9 cellular contexts compared by ENCODE assay signal in the genomic region with DNA sequence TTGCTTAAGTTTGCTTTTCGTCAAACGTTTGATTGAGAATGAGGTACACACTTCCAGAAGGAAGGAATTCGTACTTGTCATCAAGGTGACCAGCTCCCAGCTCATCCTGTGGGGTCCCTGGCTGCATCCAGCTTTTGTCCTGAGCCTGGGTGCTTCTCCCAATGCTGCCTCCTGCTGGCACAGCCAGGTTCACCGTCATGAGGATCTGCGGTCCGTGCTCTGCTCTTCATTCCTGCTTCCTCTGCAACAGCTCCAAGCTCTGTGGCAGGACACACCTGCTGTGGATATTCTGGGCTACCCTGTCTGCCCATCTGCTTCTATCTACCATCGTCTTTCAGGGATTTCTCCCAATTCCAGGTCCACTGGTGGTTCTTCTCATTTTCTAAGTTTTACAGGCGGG. TPM values are rescaled to one million over a fixed set of nuclear protein-coding genes. Genes with fewer than 3 reads are reported as not detected.
DNase-seq lines count a peak whose midpoint lies in the region; ATAC-seq and TF ChIP-seq lines count a peak whose summit lies in the region.
"Had no signal": no experiment of that assay in that cellular context is flagged by ENCODE, and none has a peak within 500 bp of the region (broad histone marks: within the 10 kb centered on the region; RNA-seq: fewer than 3 reads in every experiment).

No MANE protein-coding gene starts in this region.

- peaks cover 8% of the 10 kb centered on the region for H3K9me3 Mint-ChIP-seq in activated CD4-positive, alpha-beta memory T cell treated with anti-CD3 and anti-CD28 coated beads for 36 hours
- no peaks in the 10 kb centered on the region for H3K9me3 Mint-ChIP-seq in activated CD4-positive, alpha-beta memory T cell treated with anti-CD3 and anti-CD28 coated beads, Interleukin-2, amount 10 ng/mL, durations not matched to agents 7 days and 5 days
- H3K9me3 Mint-ChIP-seq in neural progenitor cell, result peaks cover 8% of the 10 kb centered on the region

- H3K27me3 Mint-ChIP-seq in activated CD4-positive, alpha-beta memory T cell treated with anti-CD3 and anti-CD28 coated beads for 36 hours, result peaks cover 27% of the 10 kb centered on the region
- H3K27me3 Mint-ChIP-seq in activated CD4-positive, alpha-beta memory T cell treated with anti-CD3 and anti-CD28 coated beads, Interleukin-2, amount 10 ng/mL, durations not matched to agents 7 days and 5 days, result peaks cover 11% of the 10 kb centered on the region
- H3K27me3 Mint-ChIP-seq in neural progenitor cell (ENCODE audit: insufficient read depth, low read depth), result peaks cover 2% of the 10 kb centered on the region

- H2AFZ ChIP-seq in Karpas-422 (ENCODE audit: low read length), result no peak overlapping the region
- H2AFZ ChIP-seq in neural progenitor cell (replicated peaks), result no peak overlapping the region

- H4K20me1 ChIP-seq in Karpas-422 (ENCODE audit: insufficient read depth, low read depth, low read length) (no peaks in the 10 kb centered on the region), neural progenitor cell (ENCODE audit: low read depth) (no peaks in the 10 kb centered on the region)

- H3K36me3 ChIP-seq in Karpas-422 (ENCODE audit: insufficient read depth, low read length), result no peaks in the 10 kb centered on the region
- H3K36me3 ChIP-seq in neural progenitor cell, result no peaks in the 10 kb centered on the region
- H3K36me3 ChIP-seq: suprapubic skin had no signal

- no peak overlapping the region for H3K4me3 Mint-ChIP-seq in activated CD4-positive, alpha-beta memory T cell treated with anti-CD3 and anti-CD28 coated beads for 36 hours
- H3K4me3 Mint-ChIP-seq in activated CD4-positive, alpha-beta memory T cell treated with anti-CD3 and anti-CD28 coated beads, Interleukin-2, amount 10 ng/mL, durations not matched to agents 7 days and 5 days, result no peak overlapping the region
- no peak overlapping the region for H3K4me3 Mint-ChIP-seq in neural progenitor cell

- H3K4me2 ChIP-seq in Karpas-422 (ENCODE audit: low read depth, low read length, poor library complexity, severe bottlenecking) (no peak overlapping the region), neural progenitor cell (no peak overlapping the region)

- H3K79me2 ChIP-seq in Karpas-422 (ENCODE audit: low read length) (no peaks in the 10 kb centered on the region), neural progenitor cell (ENCODE audit: low read depth) (no peaks in the 10 kb centered on the region)

- peak; percentile 53 for TF ChIP-seq CTCF in neural progenitor cell (IDR thresholded peaks at IDR 0.05)

- POLR2A ChIA-PET in activated CD4-positive, alpha-beta memory T cell treated with anti-CD3 and anti-CD28 coated beads for 36 hours (lab: Charles Lee), result no interaction called here
- POLR2A ChIA-PET in activated CD4-positive, alpha-beta memory T cell treated with anti-CD3 and anti-CD28 coated beads, Interleukin-2, amount 10 ng/mL, durations not matched to agents 7 days and 5 days (lab: Charles Lee), result no interaction called here

- no peaks in the 10 kb centered on the region for H3K4me1 Mint-ChIP-seq in activated CD4-positive, alpha-beta memory T cell treated with anti-CD3 and anti-CD28 coated beads for 36 hours (ENCODE audit: low read depth)
- H3K4me1 Mint-ChIP-seq in activated CD4-positive, alpha-beta memory T cell treated with anti-CD3 and anti-CD28 coated beads, Interleukin-2, amount 10 ng/mL, durations not matched to agents 7 days and 5 days, result no peaks in the 10 kb centered on the region
- no peaks in the 10 kb centered on the region for H3K4me1 Mint-ChIP-seq in neural progenitor cell

- no peak overlapping the region for H3K9ac ChIP-seq in Karpas-422 (ENCODE audit: low read length)
- H3K9ac ChIP-seq in neural progenitor cell, result no peak overlapping the region

- H3K36me3 Mint-ChIP-seq in activated CD4-positive, alpha-beta memory T cell treated with anti-CD3 and anti-CD28 coated beads for 36 hours, result no peaks in the 10 kb centered on the region
- no peaks in the 10 kb centered on the region for H3K36me3 Mint-ChIP-seq in activated CD4-positive, alpha-beta memory T cell treated with anti-CD3 and anti-CD28 coated beads, Interleukin-2, amount 10 ng/mL, durations not matched to agents 7 days and 5 days (ENCODE audit: low read depth)
- no peaks in the 10 kb centered on the region for H3K36me3 Mint-ChIP-seq in neural progenitor cell

- H3K9me3 ChIP-seq in Karpas-422 (ENCODE audit: low read length), result no peaks in the 10 kb centered on the region
- H3K9me3 ChIP-seq in neural progenitor cell (ENCODE audit: low read depth), result no peaks in the 10 kb centered on the region

- H3F3A ChIP-seq in neural progenitor cell (ENCODE audit: low read depth), result no peaks in the 10 kb centered on the region

- no peaks in the 10 kb centered on the region for H3K9me2 ChIP-seq in Karpas-422 (replicated peaks; ENCODE audit: insufficient read depth, low read length)

- CTCF ChIA-PET in activated CD4-positive, alpha-beta memory T cell treated with anti-CD3 and anti-CD28 coated beads for 36 hours (lab: Charles Lee), result interaction anchor here (0.8 to 1.5 kb wide), 2 partner anchors 142 to 395 kb away, joined by 3 read pairs; no protein-coding TSS in a partner anchor
- CTCF ChIA-PET in activated CD4-positive, alpha-beta memory T cell treated with anti-CD3 and anti-CD28 coated beads, Interleukin-2, amount 10 ng/mL, durations not matched to agents 7 days and 5 days (lab: Charles Lee), result no interaction called here

- H3K27me3 ChIP-seq in Karpas-422 (ENCODE audit: low read length) (no peaks in the 10 kb centered on the region), neural progenitor cell (peaks cover 63% of the 10 kb centered on the region)

- no peaks in the 10 kb centered on the region for H3K4me1 ChIP-seq in Karpas-422 (ENCODE audit: low read length)
- no peaks in the 10 kb centered on the region for H3K4me1 ChIP-seq in neural progenitor cell
- H3K4me1 ChIP-seq: suprapubic skin had no signal

- DNase-seq in activated CD4-positive, alpha-beta memory T cell treated with anti-CD3 and anti-CD28 coated beads for 36 hours, result peak; percentile 35
- DNase-seq in activated CD4-positive, alpha-beta memory T cell treated with anti-CD3 and anti-CD28 coated beads, Interleukin-2, amount 10 ng/mL, durations not matched to agents 7 days and 5 days, result no peak
- peak; percentile 59 for DNase-seq in Karpas-422
- DNase-seq in dermis blood vessel endothelial cell, result peak; percentile 74
- peak; percentile 53 for DNase-seq in neural progenitor cell (ENCODE audit: low spot score)
- no peak for DNase-seq in 8988T
- no peak for DNase-seq in stimulated activated CD4-positive, alpha-beta T cell treated with anti-CD3 and anti-CD28 coated beads, Interleukin-4, amount 100 ng/mL, for 24 hours

- H3K27ac ChIP-seq in Karpas-422 (ENCODE audit: low read length) (no peak overlapping the region), neural progenitor cell (no peak overlapping the region)
- H3K27ac ChIP-seq: suprapubic skin had no signal

- no peak for ATAC-seq in HG03159 (IDR thresholded peaks at IDR 0.05; ENCODE audit: unreplicated experiment)

- H3K4me3 ChIP-seq in Karpas-422 (ENCODE audit: low read length) (no peak overlapping the region), neural progenitor cell (no peak overlapping the region)
- H3K4me3 ChIP-seq: suprapubic skin had no signal

- no peak overlapping the region for H3K27ac Mint-ChIP-seq in activated CD4-positive, alpha-beta memory T cell treated with anti-CD3 and anti-CD28 coated beads for 36 hours
- no peak overlapping the region for H3K27ac Mint-ChIP-seq in activated CD4-positive, alpha-beta memory T cell treated with anti-CD3 and anti-CD28 coated beads, Interleukin-2, amount 10 ng/mL, durations not matched to agents 7 days and 5 days
- H3K27ac Mint-ChIP-seq in neural progenitor cell, result no peak overlapping the region

- intact Hi-C loops in activated CD4-positive, alpha-beta memory T cell treated with anti-CD3 and anti-CD28 coated beads for 36 hours (cut with micrococcal nuclease), result no loop called here

RNA-seq across cellular contexts. Expression of gene UBE2QL1, which starts 13.3 kb away (rescaled TPM):
- total RNA-seq in activated CD4-positive, alpha-beta memory T cell treated with anti-CD3 and anti-CD28 coated beads for 36 hours, result not detected
- total RNA-seq in activated CD4-positive, alpha-beta memory T cell treated with anti-CD3 and anti-CD28 coated beads, Interleukin-2, amount 10 ng/mL, durations not matched to agents 7 days and 5 days, result under 1 TPM; 0.10 TPM
- total RNA-seq in Karpas-422 (2014; rRNA removed; shearing (Covaris generic); ENCODE audit: low replicate concordance), result not detected in 2 replicates
- total RNA-seq in dermis blood vessel endothelial cell, result under 0.01 and 0.05 TPM in 2 replicates
- total RNA-seq in neural progenitor cell (ENCODE audit: low replicate concordance), result 0.30 and 0.62 TPM in 2 replicates

RNA-seq across cellular contexts. Expression of gene MED10, which starts 57.0 kb away (rescaled TPM):
- 10 to 100 TPM; 49.8 to 51.6 TPM for total RNA-seq in activated CD4-positive, alpha-beta memory T cell treated with anti-CD3 and anti-CD28 coated beads for 36 hours
- total RNA-seq in activated CD4-positive, alpha-beta memory T cell treated with anti-CD3 and anti-CD28 coated beads, Interleukin-2, amount 10 ng/mL, durations not matched to agents 7 days and 5 days, result 10 to 100 TPM; 50.1 to 52.9 TPM
- total RNA-seq in Karpas-422 (2014; rRNA removed; shearing (Covaris generic); ENCODE audit: low replicate concordance), result 13.1 and 19.6 TPM in 2 replicates
- total RNA-seq in dermis blood vessel endothelial cell (10.0 and 11.6 TPM in 2 replicates), neural progenitor cell (ENCODE audit: low replicate concordance) (16.6 and 23.5 TPM in 2 replicates)

Comparison
In these comparisons a context has a peak if more than half of its experiments do, and no peak if none do; other contexts are left out.
1. DNase-seq: peak in activated CD4-positive, alpha-beta memory T cell treated with anti-CD3 and anti-CD28 coated beads for 36 hours (single experiment), Karpas-422 (single experiment), dermis blood vessel endothelial cell (single experiment) and neural progenitor cell (single experiment); none in activated CD4-positive, alpha-beta memory T cell treated with anti-CD3 and anti-CD28 coated beads, Interleukin-2, amount 10 ng/mL, durations not matched to agents 7 days and 5 days (single experiment), 8988T (single experiment) and stimulated activated CD4-positive, alpha-beta T cell treated with anti-CD3 and anti-CD28 coated beads, Interleukin-4, amount 100 ng/mL, for 24 hours (single experiment).